Comparison of ENCODE assay signal across 26 cellular contexts in the genomic region with DNA sequence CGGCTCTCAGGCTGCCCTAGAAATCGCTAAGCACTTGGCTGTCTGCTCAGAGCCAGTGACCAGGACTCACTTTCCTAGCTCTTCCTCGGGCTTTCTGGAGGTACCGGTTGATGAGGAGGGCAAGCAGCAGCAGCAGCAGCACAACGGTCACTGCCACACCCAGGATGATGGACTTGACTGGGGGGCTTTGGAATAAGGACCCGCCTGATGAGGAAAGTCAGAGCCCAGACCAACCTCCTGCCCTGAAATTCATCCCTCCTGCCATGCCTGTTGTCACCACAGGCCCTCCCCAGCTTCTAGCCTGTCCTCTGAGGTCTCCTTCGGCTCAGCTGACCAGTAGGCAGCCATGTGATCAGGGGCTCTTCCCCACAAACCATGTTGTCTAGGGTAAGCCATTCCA. TPM values are rescaled to one million over a fixed set of nuclear protein-coding genes. Genes with fewer than 3 reads are reported as not detected.
"Had no signal": no experiment of that assay in that cellular context is flagged by ENCODE, and none has a peak within 500 bp of the region (broad histone marks: within the 10 kb centered on the region; RNA-seq: fewer than 3 reads in every experiment).

No MANE protein-coding gene starts in this region.

- H3K27ac Mint-ChIP-seq: mesothelial cell of epicardium, neural progenitor cell had no signal

- H3K27me3 Mint-ChIP-seq: natural killer cell treated with Interleukin-12 subunit alpha and Interleukin-12 subunit beta and Interleukin-15 and Interleukin-18, amount 100 ng/mL, for 72 hours had no signal

- H3K4me3 Mint-ChIP-seq: mesothelial cell of epicardium; natural killer cell treated with Interleukin-12 subunit alpha and Interleukin-12 subunit beta and Interleukin-15 and Interleukin-18, amount 100 ng/mL, for 72 hours; neural progenitor cell had no signal

- H3K4me1 Mint-ChIP-seq: mesothelial cell of epicardium, neural progenitor cell had no signal

- H3K36me3 ChIP-seq: neural progenitor cell, tibial artery, upper lobe of left lung, uterus had no signal

- DNase-seq: dorsolateral prefrontal cortex; effector CD8-positive, alpha-beta T cell; foreskin melanocyte; head of caudate nucleus; hypothalamus; kidney glomerular epithelial cell; posterior cingulate gyrus; right cardiac atrium; small intestine; stimulated activated CD4-positive, alpha-beta T cell treated with anti-CD3 and anti-CD28 coated beads, Interleukin-12 subunit alpha, Interleukin-12 subunit beta, amount 100 ng/mL, for 4 hours; stimulated activated naive CD8-positive, alpha-beta T cell treated with anti-CD3 and anti-CD28 coated beads, Interleukin-15, Interleukin-2, amounts not matched to agents 100 U/mL and 50 U/mL, for 24 hours; tibial artery; upper lobe of left lung; uterus had no signal

- H3K9me3 Mint-ChIP-seq: natural killer cell treated with Interleukin-12 subunit alpha and Interleukin-12 subunit beta and Interleukin-15 and Interleukin-18, amount 100 ng/mL, for 72 hours had no signal

- H3K9me3 ChIP-seq: uterus had no signal

- ATAC-seq: natural killer cell treated with Interleukin-12 subunit alpha and Interleukin-12 subunit beta and Interleukin-15 and Interleukin-18, amount 100 ng/mL, for 72 hours; right cardiac atrium; stimulated activated naive CD8-positive, alpha-beta T cell treated with anti-CD3 and anti-CD28 coated beads, Interleukin-15, Interleukin-2, amounts not matched to agents 100 U/mL and 50 U/mL, for 24 hours had no signal

- H3K4me3 ChIP-seq: coronary artery, dorsolateral prefrontal cortex, neural progenitor cell, tibial artery, upper lobe of left lung, uterus had no signal

- H3K4me1 ChIP-seq: neural progenitor cell, tibial artery, uterus had no signal

- H3K27ac ChIP-seq: dorsolateral prefrontal cortex, neural progenitor cell, tibial artery, uterus had no signal

- H3K27me3 ChIP-seq: neural progenitor cell, upper lobe of left lung, uterus had no signal

- H3K36me3 Mint-ChIP-seq: mesothelial cell of epicardium; natural killer cell treated with Interleukin-12 subunit alpha and Interleukin-12 subunit beta and Interleukin-15 and Interleukin-18, amount 100 ng/mL, for 72 hours; neural progenitor cell had no signal

RNA-seq across cellular contexts. Expression of a gene that starts 16.2 kb away (rescaled TPM):
- total RNA-seq: chondrocyte, mesothelial cell of epicardium, mucosa of gallbladder, myocyte, osteoblast, pulmonary artery endothelial cell had no signal

RNA-seq across cellular contexts. Expression of a gene that starts 21.8 kb away (rescaled TPM):
- total RNA-seq: chondrocyte; mesothelial cell of epicardium; myocyte; natural killer cell treated with Interleukin-12 subunit alpha and Interleukin-12 subunit beta and Interleukin-15 and Interleukin-18, amount 100 ng/mL, for 72 hours; pulmonary artery endothelial cell had no signal

RNA-seq across cellular contexts. Expression of a gene that starts 30.6 kb away (rescaled TPM):
- total RNA-seq: chondrocyte; lower leg skin; mesothelial cell of epicardium; myocyte; natural killer cell treated with Interleukin-12 subunit alpha and Interleukin-12 subunit beta and Interleukin-15 and Interleukin-18, amount 100 ng/mL, for 72 hours; osteoblast; pulmonary artery endothelial cell; temporal lobe had no signal

RNA-seq across cellular contexts. Expression of a gene that starts 43.4 kb away (rescaled TPM):
- total RNA-seq: chondrocyte; lower leg skin; mesothelial cell of epicardium; mucosa of gallbladder; myocyte; natural killer cell treated with Interleukin-12 subunit alpha and Interleukin-12 subunit beta and Interleukin-15 and Interleukin-18, amount 100 ng/mL, for 72 hours; osteoblast; pulmonary artery endothelial cell; right cardiac atrium; temporal lobe; upper lobe of left lung; uterus had no signal
- polyA plus RNA-seq: esophagus, right cardiac atrium, small intestine had no signal
